ENCODE assay signal across 1 cellular context in genomic region chr6:17932362-17932852, GRCh38.
TF ChIP-seq lines count a peak whose summit lies in the region.

No MANE protein-coding gene starts in this region.

TF ChIP-seq in SK-N-SH treated with all-trans-retinoic acid at 6 μM for 48 hours, 23 proteins besides CTCF, POLR2A, EP300 and RAD21 (continued from another document):
- TF ChIP-seq POU6F1 (CRISPR knock-in tag; IDR thresholded peaks at IDR 0.05; ENCODE audit: borderline replicate concordance, low read depth) (no peak), ZFP3 (CRISPR knock-in tag; IDR thresholded peaks at IDR 0.05) (no peak), CSDC2 (CRISPR knock-in tag; IDR thresholded peaks at IDR 0.05) (no peak), ZNF70 (CRISPR knock-in tag; IDR thresholded peaks at IDR 0.05) (no peak), SNAI2 (CRISPR knock-in tag; IDR thresholded peaks at IDR 0.05) (no peak), ISL1 (CRISPR knock-in tag; IDR thresholded peaks at IDR 0.05) (no peak)
TF ChIP-seq in SK-N-SH treated with all-trans-retinoic acid at 6 μM for 48 hours: peak in this region for 0.
